In genomic region chr20:41047975-41048305, GRCh38 we compare ENCODE assay signal across 8 cellular contexts.
A peak's percentile ranks its signal among the peaks of the same experiment; 100 is the strongest.
DNase-seq lines count a peak whose midpoint lies in the region; ATAC-seq lines count a peak whose summit lies in the region.

No MANE protein-coding gene starts in this region.

- H3K36me3 ChIP-seq in SK-N-MC (ENCODE audit: insufficient read depth, low read length), result peaks cover 20% of the 10 kb centered on the region

- no peaks in the 10 kb centered on the region for H3K9me3 ChIP-seq in SK-N-MC (ENCODE audit: low read depth, low read length)

- no peak overlapping the region for H3K9ac ChIP-seq in SK-N-MC (ENCODE audit: insufficient read length)

- H3K9me3 Mint-ChIP-seq in stimulated activated effector memory CD8-positive, alpha-beta T cell treated with anti-CD3 and anti-CD28 coated beads, Interleukin-12 subunit alpha, Interleukin-12 subunit beta, amount 100 ng/mL, for 72 hours, result no peaks in the 10 kb centered on the region

- peak; percentile 43 for DNase-seq in AG08396 (ENCODE audit: low spot score)
- peak; percentile 27 for DNase-seq in HCEC 1CT
- no peak for DNase-seq in SK-N-MC (ENCODE audit: low read depth, low spot score)
- peak; percentile 71 for DNase-seq in fibroblast of peridontal ligament (ENCODE audit: extremely low read depth)
- no peak for DNase-seq in stimulated activated effector memory CD8-positive, alpha-beta T cell treated with anti-CD3 and anti-CD28 coated beads, Interleukin-12 subunit alpha, Interleukin-12 subunit beta, amount 100 ng/mL, for 72 hours (ENCODE audit: low spot score in 2 of 2)
- no peak for DNase-seq in HuH-7 (ENCODE audit: low spot score)

- H3K4me3 Mint-ChIP-seq in stimulated activated effector memory CD8-positive, alpha-beta T cell treated with anti-CD3 and anti-CD28 coated beads, Interleukin-12 subunit alpha, Interleukin-12 subunit beta, amount 100 ng/mL, for 72 hours, result peak overlapping the region; percentile 45

- H3K4me1 Mint-ChIP-seq in stimulated activated effector memory CD8-positive, alpha-beta T cell treated with anti-CD3 and anti-CD28 coated beads, Interleukin-12 subunit alpha, Interleukin-12 subunit beta, amount 100 ng/mL, for 72 hours, result peaks cover 84% of the 10 kb centered on the region

- H3K27ac Mint-ChIP-seq in stimulated activated effector memory CD8-positive, alpha-beta T cell treated with anti-CD3 and anti-CD28 coated beads, Interleukin-12 subunit alpha, Interleukin-12 subunit beta, amount 100 ng/mL, for 72 hours, result peak overlapping the region; percentile 13

- H3K36me3 Mint-ChIP-seq in stimulated activated effector memory CD8-positive, alpha-beta T cell treated with anti-CD3 and anti-CD28 coated beads, Interleukin-12 subunit alpha, Interleukin-12 subunit beta, amount 100 ng/mL, for 72 hours, result no peaks in the 10 kb centered on the region

- peak; percentile 62 for ATAC-seq in stimulated activated effector memory CD8-positive, alpha-beta T cell treated with anti-CD3 and anti-CD28 coated beads, Interleukin-12 subunit alpha, Interleukin-12 subunit beta, amount 100 ng/mL, for 72 hours
- ATAC-seq in GM18907 (IDR thresholded peaks at IDR 0.05; ENCODE audit: unreplicated experiment) (no peak), GM19035 (IDR thresholded peaks at IDR 0.05; ENCODE audit: unreplicated experiment) (no peak)

- no peak overlapping the region for H3K27ac ChIP-seq in SK-N-MC

- peak overlapping the region; percentile 14 for H3K4me3 ChIP-seq in SK-N-MC

Comparison
In these comparisons a context has a peak if more than half of its experiments do, and no peak if none do; other contexts are left out.
1. DNase-seq: peak in AG08396 (single experiment), HCEC 1CT (single experiment) and fibroblast of peridontal ligament (single experiment); none in SK-N-MC (single experiment), stimulated activated effector memory CD8-positive, alpha-beta T cell treated with anti-CD3 and anti-CD28 coated beads, Interleukin-12 subunit alpha, Interleukin-12 subunit beta, amount 100 ng/mL, for 72 hours (0 of 2) and HuH-7 (single experiment).